ENCODE assay signal across 8 cellular contexts in genomic region chr9:19230356-19231125, GRCh38. TPM values are rescaled to one million over a fixed set of nuclear protein-coding genes. Genes with fewer than 3 reads are reported as not detected.
A peak's percentile ranks its signal among the peaks of the same experiment; 100 is the strongest.
DNase-seq lines count a peak whose midpoint lies in the region; ATAC-seq, FAIRE-seq and TF ChIP-seq lines count a peak whose summit lies in the region.

DENND4C (plus strand) TSS chr9:19230693; CDS start chr9:19276175, 45,482 bp downstream.

- peak within 1 kb of the TSS; percentile 88 to 99 (median 97) for H3K27ac ChIP-seq in pancreas
- peak within 1 kb of the TSS; percentile 94 to 95 for H3K27ac ChIP-seq in tibial artery

- H3K4me3 ChIP-seq in pancreas (peak within 1 kb of the TSS; percentile 93 to 97 (median 96)), tibial artery (peak within 1 kb of the TSS; percentile 65 to 94)

- H3K9me3 Mint-ChIP-seq in activated naive CD8-positive, alpha-beta T cell (ENCODE audit: low read depth), result no peaks in the 10 kb centered on the region

- ATAC-seq in Right ventricle myocardium inferior, result peak; percentile 95
- peak; percentile 84 to 90 (median 90) for ATAC-seq in pancreas

- POLR2A ChIA-PET in HEK293T (lab: Yijun Ruan, JAX), result interaction anchor here (0.7 to 3.0 kb wide), 3 partner anchors 17 to 145 kb away, joined by 4 to 15 read pairs (median 10); no protein-coding TSS in a partner anchor

- H3K9me3 ChIP-seq in pancreas (no peaks in the 10 kb centered on the region), tibial artery (no peaks in the 10 kb centered on the region)

- no peaks in the 10 kb centered on the region for H3K27me3 ChIP-seq in pancreas
- no peaks in the 10 kb centered on the region for H3K27me3 ChIP-seq in tibial artery

- CTCF ChIA-PET in HEK293T (lab: Yijun Ruan, JAX), result interaction anchor here (0.7 kb wide), 1 partner anchor 196 kb away, joined by 3 read pairs; no protein-coding TSS in a partner anchor

- DNase-seq in GM10266 (ENCODE audit: extremely low spot score), result peak; percentile 89
- DNase-seq in HEK293T (ENCODE audit: extremely low spot score), result peak; percentile 90
- peak; percentile 91 for DNase-seq in MV-4-11 (lab: John Stamatoyannopoulos, UW)
- DNase-seq in SKM-1 (lab: John Stamatoyannopoulos, UW; ENCODE audit: unreplicated experiment), result peak; percentile 79
- DNase-seq in Right ventricle myocardium inferior (ENCODE audit: missing footprints), result peak; percentile 92
- DNase-seq in pancreas, result peak; percentile 86 to 95 (median 90)
- peak; percentile 83 to 91 for DNase-seq in tibial artery

- H3K27me3 Mint-ChIP-seq in activated naive CD8-positive, alpha-beta T cell, result no peaks in the 10 kb centered on the region

- H3K4me1 ChIP-seq in pancreas (peaks cover 4 to 20% (median 16%) of the 10 kb centered on the region in 3 donors), tibial artery (peaks cover 0 to 30% (median 7%) of the 10 kb centered on the region in 4 donors)

- no peaks in the 10 kb centered on the region for H3K36me3 Mint-ChIP-seq in activated naive CD8-positive, alpha-beta T cell

- peaks cover 12% of the 10 kb centered on the region for H3K4me1 Mint-ChIP-seq in activated naive CD8-positive, alpha-beta T cell (ENCODE audit: low read depth)

- FAIRE-seq in pancreas (lab: Jason Lieb, UNC), result no peak

- intact Hi-C loops in Right ventricle myocardium inferior (cut with DNase I) (loop anchor here (2.0 to 10.0 kb wide), 4 partner anchors 48 to 144 kb away; partner anchors contain the start of gene PLIN2), pancreas (cut with DNase I) (no loop called here), tibial artery (cut with DNase I; ENCODE audit: low total_unique reads) (loop anchor here (10.0 kb wide), 1 partner anchor 224 kb away; no protein-coding TSS in a partner anchor)

- TF ChIP-seq CTCF in GM10266 (IDR thresholded peaks at IDR 0.05; ENCODE audit: control insufficient read depth, insufficient read depth, low read depth, missing control alignments) (peak; percentile 31), pancreas (IDR thresholded peaks at IDR 0.05) (no peak), tibial artery (IDR thresholded peaks at IDR 0.05) (no peak)

- H3K27ac Mint-ChIP-seq in activated naive CD8-positive, alpha-beta T cell, result peak within 1 kb of the TSS; percentile 81

- H3K4me3 Mint-ChIP-seq in activated naive CD8-positive, alpha-beta T cell, result peak within 1 kb of the TSS; percentile 82

- no peaks in the 10 kb centered on the region for H3K36me3 ChIP-seq in pancreas
- no peaks in the 10 kb centered on the region for H3K36me3 ChIP-seq in tibial artery

- WGBS in pancreas, 2 donors, result 0% methylated on average over 64 to 82 of the region's 86 CpGs

TF ChIP-seq in HEK293T, 16 proteins besides CTCF, POLR2A, EP300 and RAD21:
- TF ChIP-seq SP1 (IDR thresholded peaks at IDR 0.05), result no peak
- no peak for TF ChIP-seq FOXA1 (IDR thresholded peaks at IDR 0.05)
- no peak for TF ChIP-seq FOXM1 (IDR thresholded peaks at IDR 0.05; ENCODE audit: borderline replicate concordance)
- TF ChIP-seq LEF1 (IDR thresholded peaks at IDR 0.05; ENCODE audit: borderline replicate concordance), result peak; percentile 87; the same call in 1 of the 2 replicates
- TF ChIP-seq ZNF384 (IDR thresholded peaks at IDR 0.05), result no peak
- no peak for TF ChIP-seq ARNT (IDR thresholded peaks at IDR 0.05)
- no peak for TF ChIP-seq TARDBP (IDR thresholded peaks at IDR 0.05)
- no peak for TF ChIP-seq NFRKB (IDR thresholded peaks at IDR 0.05)
- TF ChIP-seq HDGF (IDR thresholded peaks at IDR 0.05; ENCODE audit: borderline replicate concordance), result 0 out of 2 replicates have a peak, but pooled peaks have one; percentile 64
- no peak for TF ChIP-seq CTBP1 (IDR thresholded peaks at IDR 0.05; ENCODE audit: borderline replicate concordance)

RNA-seq across cellular contexts. Expression of gene DENND4C, which starts in this region (rescaled TPM):
- total RNA-seq in Right ventricle myocardium inferior (22.0 TPM), pancreas (10 to 100 TPM; 12.1 to 36.2 (median 19.8) TPM)
- 1 to 10 TPM; 4.6 to 9.0 TPM for polyA plus RNA-seq in pancreas

Comparison
In these comparisons a context has a peak if more than half of its experiments do, and no peak if none do; other contexts are left out.
1. Peak in every context shown above with its lines: DNase-seq, ATAC-seq, H3K4me3 ChIP-seq and H3K27ac ChIP-seq.
2. intact Hi-C loops: an anchor here in Right ventricle myocardium inferior (2.0 to 10.0 kb wide) and tibial artery (10.0 kb wide); none called in pancreas.